8 cellular contexts compared by ENCODE assay signal in the genomic region with DNA sequence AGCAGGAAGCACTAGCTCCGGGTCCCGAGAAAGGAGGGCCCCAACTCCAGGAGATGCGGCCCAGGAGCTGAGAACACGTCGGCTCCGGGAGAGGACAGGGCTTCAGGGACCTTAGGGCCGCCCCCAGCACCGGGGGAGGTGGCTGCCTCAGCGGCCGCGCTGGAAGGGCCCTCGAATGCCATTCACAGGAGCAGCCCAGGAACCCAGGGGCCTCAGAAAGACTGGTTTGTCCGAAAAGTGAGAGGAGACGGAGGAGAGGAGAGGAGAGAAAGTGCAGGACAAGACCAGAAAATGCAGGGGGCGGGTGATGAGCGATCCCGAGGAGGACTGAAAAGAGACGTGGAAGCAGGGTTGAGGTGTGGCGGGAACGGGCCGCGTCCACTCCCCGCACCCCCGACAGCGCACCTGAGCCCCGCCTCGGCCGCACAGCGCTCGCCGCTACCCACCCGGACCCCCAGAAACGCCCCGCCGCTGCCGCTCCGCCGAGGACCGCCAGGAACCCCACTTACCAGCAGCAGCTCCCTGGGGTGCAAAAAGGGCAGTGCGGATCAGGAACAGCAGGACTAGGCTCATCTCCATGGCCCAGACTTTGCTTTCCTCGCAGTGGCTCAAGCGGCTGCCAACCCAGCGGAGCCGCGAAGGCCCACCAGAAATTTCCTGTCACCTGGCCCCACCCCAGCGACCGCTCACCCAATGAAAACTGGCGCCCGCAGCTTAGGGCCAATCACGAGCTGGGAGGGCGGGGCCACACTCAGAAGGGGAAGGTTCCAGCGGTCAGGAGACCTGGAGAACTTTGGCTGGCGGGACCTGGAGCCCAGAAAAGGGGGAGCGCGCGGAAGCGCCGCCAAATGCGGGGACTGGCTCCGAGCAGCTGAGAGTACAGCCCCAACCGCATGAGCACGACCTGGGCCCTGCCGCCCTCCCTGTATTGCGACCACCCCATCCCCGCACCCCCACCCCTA. TPM values are rescaled to one million over a fixed set of nuclear protein-coding genes. Genes with fewer than 3 reads are reported as not detected.
DNase-seq lines count a peak whose midpoint lies in the region; ATAC-seq, FAIRE-seq and TF ChIP-seq lines count a peak whose summit lies in the region.

No MANE protein-coding gene starts in this region.

- POLR2A ChIA-PET in CD4-positive, alpha-beta memory T cell (lab: Charles Lee; ENCODE audit: partially characterized antibody), result interaction anchor here (1.0 to 7.9 kb wide), 16 partner anchors 8 to 318 kb away, joined by 3 to 99 read pairs (median 6); a partner anchor contains a TSS

- H3K27me3 ChIP-seq in CD4-positive, alpha-beta memory T cell (ENCODE audit: insufficient read depth, low read length), result no peaks in the 10 kb centered on the region
- H3K27me3 ChIP-seq in foreskin keratinocyte (no peaks in the 10 kb centered on the region), neuron (ENCODE audit: insufficient read depth, low read length) (peaks cover 72% of the 10 kb centered on the region), stomach smooth muscle (ENCODE audit: control insufficient read depth in 1 of 2, insufficient read depth in 2 of 2, low read length in 2 of 2) (no peaks in the 10 kb centered on the region)

- H3K9me3 Mint-ChIP-seq in CD4-positive, alpha-beta memory T cell, result no peaks in the 10 kb centered on the region

- peak overlapping the region; percentile 96 to 99 (median 98) for H3K4me3 Mint-ChIP-seq in CD4-positive, alpha-beta memory T cell

- peak overlapping the region; percentile 58 for H3K27ac ChIP-seq in CD4-positive, alpha-beta memory T cell (ENCODE audit: low read depth, low read length)
- H3K27ac ChIP-seq in foreskin keratinocyte, result no peak overlapping the region
- peak overlapping the region; percentile 31 for H3K27ac ChIP-seq in stomach smooth muscle (ENCODE audit: low read length)

- H3K4me1 ChIP-seq in CD4-positive, alpha-beta memory T cell (ENCODE audit: insufficient read depth, low read length), result peaks cover 30% of the 10 kb centered on the region
- H3K4me1 ChIP-seq in foreskin keratinocyte (peaks cover 5% of the 10 kb centered on the region), neuron (ENCODE audit: insufficient read depth, low read length) (no peaks in the 10 kb centered on the region), stomach smooth muscle (ENCODE audit: control insufficient read depth, insufficient read depth, low read length) (peaks cover 30% of the 10 kb centered on the region)

- FAIRE-seq in RCC 7860 (lab: Jason Lieb, UNC), result peak; percentile 71

- H3K9ac ChIP-seq in stomach smooth muscle (ENCODE audit: low read length in 2 of 2), result peak overlapping the region; percentile 53 to 73

- peaks cover 35 to 74% (median 54%) of the 10 kb centered on the region in 4 donors for H3K4me1 Mint-ChIP-seq in CD4-positive, alpha-beta memory T cell

- H3K4me3 ChIP-seq in CD4-positive, alpha-beta memory T cell (ENCODE audit: low read length in 2 of 2), result peak overlapping the region; percentile 57 to 89
- H3K4me3 ChIP-seq in neuron (ENCODE audit: low read length) (peak overlapping the region; percentile 21), stomach smooth muscle (ENCODE audit: low read length in 2 of 2) (peak overlapping the region; percentile 71 to 91)

- CTCF ChIA-PET in CD4-positive, alpha-beta memory T cell (lab: Charles Lee; ENCODE audit: partially characterized antibody), result interaction anchor here (0.8 to 8.2 kb wide), 14 partner anchors 10 to 229 kb away, joined by 3 to 141 read pairs (median 6); no protein-coding TSS in a partner anchor

- peak overlapping the region; percentile 74 to 98 (median 94) for H3K27ac Mint-ChIP-seq in CD4-positive, alpha-beta memory T cell

- H3K27me3 Mint-ChIP-seq in CD4-positive, alpha-beta memory T cell, result no peaks in the 10 kb centered on the region

- H3K36me3 Mint-ChIP-seq in CD4-positive, alpha-beta memory T cell, result peaks cover 4 to 10% of the 10 kb centered on the region in 2 donors

- no peak overlapping the region for H2AFZ ChIP-seq in neuron (ENCODE audit: low read depth, low read length)

- H3K9me3 ChIP-seq in CD4-positive, alpha-beta memory T cell (ENCODE audit: control insufficient read depth in 1 of 2, low read length in 2 of 2), result no peaks in the 10 kb centered on the region
- H3K9me3 ChIP-seq in neuron (ENCODE audit: low read length), result no peaks in the 10 kb centered on the region
- H3K9me3 ChIP-seq in stomach smooth muscle (ENCODE audit: control insufficient read depth in 2 of 2, low read length in 2 of 2), result no peaks in the 10 kb centered on the region

- no peaks in the 10 kb centered on the region for H3K36me3 ChIP-seq in CD4-positive, alpha-beta memory T cell (ENCODE audit: insufficient read depth, low read length)
- H3K36me3 ChIP-seq in neuron (ENCODE audit: insufficient read depth, low read length), result no peaks in the 10 kb centered on the region
- H3K36me3 ChIP-seq in stomach smooth muscle (ENCODE audit: control insufficient read depth in 2 of 2, insufficient read depth in 2 of 2, low read length in 2 of 2), result peaks cover 0 to 2% of the 10 kb centered on the region in 2 donors

- TF ChIP-seq CTCF in foreskin keratinocyte (conservative IDR thresholded peaks at IDR 0.05), result no peak

- DNase-seq in CD4-positive, alpha-beta memory T cell, result peak; percentile 75 to 87 (median 81)
- DNase-seq in RCC 7860 (ENCODE audit: low spot score) (peak; percentile 71), activated gamma-delta T cell (lab: John Stamatoyannopoulos, UW) (peak; percentile 73), foreskin keratinocyte (peak; percentile 41 to 60)

- intact Hi-C loops in CD4-positive, alpha-beta memory T cell (cut with micrococcal nuclease), result loop anchor here (2.0 kb wide), 1 partner anchor 26 kb away; a partner anchor contains a TSS

- peak; percentile 76 for ATAC-seq in GM19372 (IDR thresholded peaks at IDR 0.05; ENCODE audit: low read depth, unreplicated experiment)
- ATAC-seq in HG03571 (IDR thresholded peaks at IDR 0.05; ENCODE audit: unreplicated experiment), result peak; percentile 64
- ATAC-seq in foreskin keratinocyte, result peak; percentile 78

RNA-seq across cellular contexts. Expression of a gene that starts 25.4 kb away (rescaled TPM):
- 100 to 1,000 TPM; 573 to 585 TPM for total RNA-seq in CD4-positive, alpha-beta memory T cell
- 100 to 1,000 TPM; 379 to 418 TPM for polyA plus RNA-seq in CD4-positive, alpha-beta memory T cell
- 35.3 and 55.5 TPM in 2 replicates for total RNA-seq in foreskin keratinocyte
- 36.6 and 54.5 TPM in 2 replicates for polyA plus RNA-seq in foreskin keratinocyte

Comparison
In these comparisons a context has a peak if more than half of its experiments do, and no peak if none do; other contexts are left out.
1. H3K4me3 ChIP-seq: peak in every context shown above with its lines; median percentile 81 in stomach smooth muscle; 73 in CD4-positive, alpha-beta memory T cell; 21 in neuron.
2. RNA of a gene that starts 25.4 kb away (total RNA-seq): 573 to 585 TPM in CD4-positive, alpha-beta memory T cell; 35.3 to 55.5 TPM in foreskin keratinocyte; every median in the first group is over 10 times any median in the second.
3. Peak in every context shown above with its lines, with median percentiles within 50 percentile points of each other: DNase-seq and ATAC-seq.